Comparison of ENCODE assay signal across 8 cellular contexts in the genomic region with DNA sequence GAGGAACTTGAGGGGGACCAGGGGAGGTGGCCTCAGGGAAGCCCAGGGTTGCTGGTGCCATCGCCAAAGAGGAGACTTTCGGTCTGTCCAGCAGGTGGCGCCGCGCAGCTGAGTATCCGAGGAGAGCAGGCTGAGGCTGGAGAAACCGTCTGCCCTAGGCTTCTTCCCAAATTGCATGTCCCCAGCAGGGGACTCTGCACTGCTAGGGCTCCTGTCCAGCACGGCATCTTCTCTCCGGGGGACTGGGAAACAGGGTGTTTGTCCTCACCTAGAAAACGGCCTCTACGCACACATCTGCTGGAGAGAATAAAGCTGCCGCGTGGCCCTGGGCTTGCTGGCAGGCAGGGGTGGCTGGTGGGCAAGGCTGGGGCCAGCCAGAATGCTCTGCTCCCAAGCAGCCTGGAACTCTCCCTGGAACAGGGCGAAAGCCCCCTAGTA.
DNase-seq lines count a peak whose midpoint lies in the region; ATAC-seq and TF ChIP-seq lines count a peak whose summit lies in the region.

No MANE protein-coding gene starts in this region.

- WGBS in esophagus muscularis mucosa, result 8% methylated on average over 8 of the region's 14 CpGs

- in situ Hi-C loops in Caki2 (cut with HindIII; ENCODE audit: low pct_unique_long_range_greater_than_20kb, low sequenced_read_pairs), result no loop called here

- H3K9me3 Mint-ChIP-seq in natural killer cell, result no peaks in the 10 kb centered on the region
- no peaks in the 10 kb centered on the region for H3K9me3 Mint-ChIP-seq in stimulated activated naive B cell treated with anti-CD40 and anti-IgM and Interleukin-4, amounts not matched to agents 10 μg/mL and 1 μg/mL and 100 μg/mL, for 72 hours

- no peak overlapping the region for H3K4me3 Mint-ChIP-seq in natural killer cell
- no peak overlapping the region for H3K4me3 Mint-ChIP-seq in stimulated activated naive B cell treated with anti-CD40 and anti-IgM and Interleukin-4, amounts not matched to agents 10 μg/mL and 1 μg/mL and 100 μg/mL, for 72 hours

- peaks cover 4 to 15% of the 10 kb centered on the region in 2 donors for H3K27me3 Mint-ChIP-seq in natural killer cell (ENCODE audit: low read depth in 2 of 2)
- H3K27me3 Mint-ChIP-seq in stimulated activated naive B cell treated with anti-CD40 and anti-IgM and Interleukin-4, amounts not matched to agents 10 μg/mL and 1 μg/mL and 100 μg/mL, for 72 hours, result peaks cover 13 to 14% of the 10 kb centered on the region in 2 donors

- H3K27ac ChIP-seq in esophagus muscularis mucosa (replicated peaks in 1 of 4), result no peak overlapping the region

- H3K36me3 Mint-ChIP-seq in natural killer cell, result no peaks in the 10 kb centered on the region
- H3K36me3 Mint-ChIP-seq in stimulated activated naive B cell treated with anti-CD40 and anti-IgM and Interleukin-4, amounts not matched to agents 10 μg/mL and 1 μg/mL and 100 μg/mL, for 72 hours, result no peaks in the 10 kb centered on the region

- no peak overlapping the region for H3K27ac Mint-ChIP-seq in natural killer cell
- H3K27ac Mint-ChIP-seq in stimulated activated naive B cell treated with anti-CD40 and anti-IgM and Interleukin-4, amounts not matched to agents 10 μg/mL and 1 μg/mL and 100 μg/mL, for 72 hours, result no peak overlapping the region

- H3K4me1 ChIP-seq in esophagus muscularis mucosa, result peaks cover 0 to 9% (median 5%) of the 10 kb centered on the region in 4 donors

- no peaks in the 10 kb centered on the region for H3K4me1 Mint-ChIP-seq in natural killer cell
- H3K4me1 Mint-ChIP-seq in stimulated activated naive B cell treated with anti-CD40 and anti-IgM and Interleukin-4, amounts not matched to agents 10 μg/mL and 1 μg/mL and 100 μg/mL, for 72 hours, result peaks cover 4 to 7% of the 10 kb centered on the region in 2 donors

- intact Hi-C loops in esophagus muscularis mucosa (cut with DNase I) (no loop called here), natural killer cell (cut with micrococcal nuclease) (no loop called here)

- H3K36me3 ChIP-seq in esophagus muscularis mucosa, result no peaks in the 10 kb centered on the region

- no peak overlapping the region for H3K4me3 ChIP-seq in esophagus muscularis mucosa

- no peak for TF ChIP-seq POLR2A in esophagus muscularis mucosa (IDR thresholded peaks at IDR 0.05; ENCODE audit: low read depth)

- H3K27me3 ChIP-seq in esophagus muscularis mucosa, result peaks cover 0 to 4% (median 0%) of the 10 kb centered on the region in 4 donors

- no peaks in the 10 kb centered on the region for H3K9me3 ChIP-seq in esophagus muscularis mucosa

- TF ChIP-seq EP300 in esophagus muscularis mucosa (IDR thresholded peaks at IDR 0.05), result no peak

- peak; percentile 53 to 82 (median 62) for TF ChIP-seq CTCF in esophagus muscularis mucosa (IDR thresholded peaks at IDR 0.05)
- TF ChIP-seq CTCF in natural killer cell (IDR thresholded peaks at IDR 0.05), result peak; percentile 78

- DNase-seq in Caki2 (ENCODE audit: low read depth) (peak; percentile 48), NOMO-1 treated with DMSO at 0.1 percent for 48 hours (lab: John Stamatoyannopoulos, UW; ENCODE audit: unreplicated experiment) (peak; percentile 67), activated T-cell treated with anti-CD3 and anti-CD28 coated beads for 1 hour (ENCODE audit: low read depth) (peak; percentile 73), esophagus muscularis mucosa (ENCODE audit: extremely low spot score) (no peak), natural killer cell (peak; percentile 41)
- DNase-seq in stimulated activated naive B cell treated with anti-CD40 and anti-IgM and Interleukin-4, amounts not matched to agents 10 μg/mL and 1 μg/mL and 100 μg/mL, for 72 hours, result peak; percentile 44

- ATAC-seq in GM21360 (IDR thresholded peaks at IDR 0.05; ENCODE audit: unreplicated experiment), result peak; percentile 89
- ATAC-seq in HG03575 (IDR thresholded peaks at IDR 0.05; ENCODE audit: extremely low read depth, insufficient number of reproducible peaks, low FRiP score, unreplicated experiment), result peak; percentile 85
- peak; percentile 50 to 84 (median 69) for ATAC-seq in natural killer cell
- peak; percentile 87 to 93 for ATAC-seq in stimulated activated naive B cell treated with anti-CD40 and anti-IgM and Interleukin-4, amounts not matched to agents 10 μg/mL and 1 μg/mL and 100 μg/mL, for 72 hours (replicated peaks)
